In genomic region chr6:139713911-139714527, GRCh38 we compare ENCODE assay signal across 23 cellular contexts.
DNase-seq lines count a peak whose midpoint lies in the region; ATAC-seq and TF ChIP-seq lines count a peak whose summit lies in the region.
"Had no signal": no experiment of that assay in that cellular context is flagged by ENCODE, and none has a peak within 500 bp of the region (broad histone marks: within the 10 kb centered on the region; RNA-seq: fewer than 3 reads in every experiment).

No MANE protein-coding gene starts in this region.

- H4K5ac ChIP-seq in mesendoderm (ENCODE audit: low read length) = no peak overlapping the region

- H2BK5ac ChIP-seq in mesendoderm (ENCODE audit: low read length) = no peak overlapping the region

- H3K9me3 Mint-ChIP-seq in Calu3 (ENCODE audit: low read depth, unreplicated experiment) = no peaks in the 10 kb centered on the region
- H3K9me3 Mint-ChIP-seq: natural killer cell treated with Interleukin-12 subunit alpha and Interleukin-12 subunit beta and Interleukin-15 and Interleukin-18, amount 100 ng/mL, for 72 hours had no signal

- H3K9me3 ChIP-seq in breast epithelium = no peaks in the 10 kb centered on the region
- no peaks in the 10 kb centered on the region for H3K9me3 ChIP-seq in left lung
- H3K9me3 ChIP-seq: MG63 had no signal

- H3K18ac ChIP-seq in mesendoderm (ENCODE audit: low read length) = peak overlapping the region; percentile 30

- no peak overlapping the region for H4K8ac ChIP-seq in mesendoderm (ENCODE audit: low read depth, low read length)

- peak overlapping the region; percentile 25 for H3K27ac Mint-ChIP-seq in Calu3 (ENCODE audit: unreplicated experiment)
- H3K27ac Mint-ChIP-seq: natural killer cell treated with Interleukin-12 subunit alpha and Interleukin-12 subunit beta and Interleukin-15 and Interleukin-18, amount 100 ng/mL, for 72 hours had no signal

- no peaks in the 10 kb centered on the region for H3K79me1 ChIP-seq in mesendoderm (ENCODE audit: low read length)

- peaks cover 11% of the 10 kb centered on the region for H3K4me1 Mint-ChIP-seq in Calu3 (ENCODE audit: low read depth, unreplicated experiment)

- intact Hi-C loops in Calu3 (cut with micrococcal nuclease; ENCODE audit: unreplicated experiment) = no loop called here
- intact Hi-C loops in breast epithelium (cut with DNase I; ENCODE audit: low total_unique reads) = no loop called here
- intact Hi-C loops in left lung (cut with DNase I) = no loop called here

- no peak overlapping the region for H3K23ac ChIP-seq in mesendoderm (ENCODE audit: low read length)

- no peak overlapping the region for H2AK5ac ChIP-seq in mesendoderm (ENCODE audit: low read length)

- H2BK120ac ChIP-seq in mesendoderm (ENCODE audit: low read depth, low read length) = no peak overlapping the region

- CTCF ChIA-PET in Calu3 (lab: Charles Lee) (no interaction called here), HEK293T (lab: Yijun Ruan, JAX) (no interaction called here)

- no peak overlapping the region for H3K4ac ChIP-seq in mesendoderm (ENCODE audit: low read depth, low read length)

- no peak overlapping the region for H3K4me3 Mint-ChIP-seq in Calu3 (ENCODE audit: low read depth, unreplicated experiment)
- H3K4me3 Mint-ChIP-seq: natural killer cell treated with Interleukin-12 subunit alpha and Interleukin-12 subunit beta and Interleukin-15 and Interleukin-18, amount 100 ng/mL, for 72 hours had no signal

- TF ChIP-seq CTCF in Calu3 (IDR thresholded peaks at IDR 0.05; ENCODE audit: unreplicated experiment) = no peak
- TF ChIP-seq CTCF in breast epithelium (IDR thresholded peaks at IDR 0.05) = no peak
- TF ChIP-seq CTCF in left lung (IDR thresholded peaks at IDR 0.05) = no peak

- ATAC-seq in HG03457 (IDR thresholded peaks at IDR 0.05; ENCODE audit: unreplicated experiment) (no peak), left lung (no peak)
- ATAC-seq: natural killer cell treated with Interleukin-12 subunit alpha and Interleukin-12 subunit beta and Interleukin-15 and Interleukin-18, amount 100 ng/mL, for 72 hours had no signal

- no peak overlapping the region for H3K9ac ChIP-seq in mesendoderm (ENCODE audit: low read length)

- no peaks in the 10 kb centered on the region for H3K79me2 ChIP-seq in mesendoderm (ENCODE audit: control insufficient read depth, insufficient read depth, low read length)

- no CpG with 5 or more reads among the region's 5 CpGs for WGBS in mesendoderm (ENCODE audit: extremely low coverage, insufficient coverage, low lambda C conversion rate)

- no TSS peak for BruUV-seq in Calu3 (replicated peaks; lab: Mats Ljungman, UMichigan)

- H3K27me3 Mint-ChIP-seq in Calu3 (ENCODE audit: unreplicated experiment) = no peaks in the 10 kb centered on the region

- H3K27ac ChIP-seq in breast epithelium = peak overlapping the region; percentile 46 to 69
- no peak overlapping the region for H3K27ac ChIP-seq in mesendoderm (ENCODE audit: low read depth, low read length)
- H3K27ac ChIP-seq in left lung = no peak overlapping the region
- H3K27ac ChIP-seq: C4-2B, VCaP had no signal

- POLR2A ChIA-PET in HEK293T (lab: Yijun Ruan, JAX) = no interaction called here

- H3K36me3 Mint-ChIP-seq in Calu3 (ENCODE audit: insufficient read depth, unreplicated experiment) = no peaks in the 10 kb centered on the region
- H3K36me3 Mint-ChIP-seq: natural killer cell treated with Interleukin-12 subunit alpha and Interleukin-12 subunit beta and Interleukin-15 and Interleukin-18, amount 100 ng/mL, for 72 hours had no signal

- TF ChIP-seq POLR2A in breast epithelium (IDR thresholded peaks at IDR 0.05) = no peak

- H3K56ac ChIP-seq in mesendoderm (ENCODE audit: low read length) = no peak overlapping the region

- H3K27me3 ChIP-seq in breast epithelium (no peaks in the 10 kb centered on the region), mesendoderm (ENCODE audit: insufficient read depth, low read length, poor library complexity) (no peaks in the 10 kb centered on the region), left lung (no peaks in the 10 kb centered on the region)
- H3K27me3 ChIP-seq: MG63 had no signal

- H3K4me3 ChIP-seq in breast epithelium (no peak overlapping the region), mesendoderm (ENCODE audit: low read length) (no peak overlapping the region), left lung (no peak overlapping the region)
- H3K4me3 ChIP-seq: MG63, smooth muscle cell had no signal

- DNase-seq in Calu3 (no peak), LoVo (ENCODE audit: low spot score) (peak; percentile 2), breast epithelium (ENCODE audit: low spot score in 2 of 2) (no peak), mesendoderm (peak; percentile 8), HEK293T (ENCODE audit: extremely low spot score) (no peak), left lung (no peak)
- no peak for DNase-seq in activated CD8-positive, alpha-beta memory T cell treated with anti-CD3 and anti-CD28 coated beads for 24 hours
- DNase-seq: activated CD4-positive, alpha-beta T cell treated with anti-CD3 and anti-CD28 coated beads, Interleukin-2, amount 50 U/mL, for 1 hour; aorta; DMS153; kidney glomerular epithelial cell; MG63; NCI-H1436; NCI-H2171 treated with DMSO at 0.1 percent for 48 hours; NCI-H526 treated with DMSO at 0.1 percent for 48 hours; posterior cingulate gyrus; SHP77; stimulated activated CD4-positive, alpha-beta T cell treated with anti-CD3 and anti-CD28 coated beads, Interleukin-4, amount 100 ng/mL, for 4 hours had no signal

- H2BK15ac ChIP-seq in mesendoderm (replicated peaks; ENCODE audit: low read depth) = peak overlapping the region; percentile 27

- H3K4me2 ChIP-seq in mesendoderm (ENCODE audit: low read length) = no peak overlapping the region
- H3K4me2 ChIP-seq: smooth muscle cell had no signal

- H3K4me1 ChIP-seq in breast epithelium (no peaks in the 10 kb centered on the region), mesendoderm (ENCODE audit: control insufficient read depth, low read depth, low read length) (no peaks in the 10 kb centered on the region), left lung (peaks cover 0 to 6% of the 10 kb centered on the region in 2 donors)

- no peaks in the 10 kb centered on the region for H3K36me3 ChIP-seq in breast epithelium
- H3K36me3 ChIP-seq in mesendoderm (ENCODE audit: control insufficient read depth, insufficient read depth, low read length) = no peaks in the 10 kb centered on the region
- no peaks in the 10 kb centered on the region for H3K36me3 ChIP-seq in left lung
- H3K36me3 ChIP-seq: MG63 had no signal

TF ChIP-seq in HEK293T, 16 proteins besides CTCF, POLR2A, EP300 and RAD21:
- no peak for TF ChIP-seq ARNT (IDR thresholded peaks at IDR 0.05)
- no peak for TF ChIP-seq NFRKB (IDR thresholded peaks at IDR 0.05)
- TF ChIP-seq PKNOX1 (IDR thresholded peaks at IDR 0.05) = no peak
- TF ChIP-seq CTBP1 (IDR thresholded peaks at IDR 0.05; ENCODE audit: borderline replicate concordance) = no peak
- no peak for TF ChIP-seq SUZ12 (IDR thresholded peaks at IDR 0.05)
- TF ChIP-seq FOXK2 (IDR thresholded peaks at IDR 0.05) = no peak
- no peak for TF ChIP-seq TARDBP (IDR thresholded peaks at IDR 0.05)
- TF ChIP-seq BHLHE40 (IDR thresholded peaks at IDR 0.05; ENCODE audit: borderline replicate concordance) = no peak
- no peak for TF ChIP-seq L3MBTL2 (conservative IDR thresholded peaks at IDR 0.05)
- no peak for TF ChIP-seq FOXM1 (IDR thresholded peaks at IDR 0.05; ENCODE audit: borderline replicate concordance)
- TF ChIP-seq ZNF384 (IDR thresholded peaks at IDR 0.05) = no peak
- no peak for TF ChIP-seq LEF1 (IDR thresholded peaks at IDR 0.05; ENCODE audit: borderline replicate concordance)
- TF ChIP-seq ELF4 (IDR thresholded peaks at IDR 0.05) = no peak
- TF ChIP-seq FOXA1 (IDR thresholded peaks at IDR 0.05) = no peak
- no peak for TF ChIP-seq SP1 (IDR thresholded peaks at IDR 0.05)
- no peak for TF ChIP-seq HDGF (IDR thresholded peaks at IDR 0.05; ENCODE audit: borderline replicate concordance)

Comparison
In these comparisons a context has a peak if more than half of its experiments do, and no peak if none do; other contexts are left out.
1. DNase-seq: peak in LoVo (single experiment) and mesendoderm (single experiment); none in Calu3 (single experiment), breast epithelium (0 of 2), activated CD8-positive, alpha-beta memory T cell treated with anti-CD3 and anti-CD28 coated beads for 24 hours (single experiment), HEK293T (single experiment) and left lung (0 of 2).
2. H3K27ac ChIP-seq: peak in breast epithelium (2 of 2); none in mesendoderm (single experiment) and left lung (0 of 2).